24 cellular contexts compared by ENCODE assay signal in genomic region chr13:75400775-75401174, GRCh38.
A peak's percentile ranks its signal among the peaks of the same experiment; 100 is the strongest.
DNase-seq lines count a peak whose midpoint lies in the region; ATAC-seq lines count a peak whose summit lies in the region.
"Had no signal": no experiment of that assay in that cellular context is flagged by ENCODE, and none has a peak within 500 bp of the region (broad histone marks: within the 10 kb centered on the region; RNA-seq: fewer than 3 reads in every experiment).

No MANE protein-coding gene starts in this region.

- CTCF ChIA-PET in activated CD8-positive, alpha-beta T cell treated with anti-CD3 and anti-CD28 coated beads, Interleukin-2, amount 10 ng/mL, durations not matched to agents 7 days and 5 days (lab: Charles Lee): no interaction called here

- DNase-seq in right cardiac atrium: no peak
- no peak for DNase-seq in activated CD8-positive, alpha-beta T cell treated with anti-CD3 and anti-CD28 coated beads, Interleukin-2, amount 10 ng/mL, durations not matched to agents 7 days and 5 days
- no peak for DNase-seq in GM03348 (ENCODE audit: low spot score)
- DNase-seq in LoVo (ENCODE audit: low spot score): no peak
- DNase-seq in NCI-H1105 treated with DMSO at 0.1 percent for 48 hours (lab: John Stamatoyannopoulos, UW): no peak
- DNase-seq: activated CD8-positive, alpha-beta memory T cell treated with anti-CD3 and anti-CD28 coated beads, Interleukin-2, amount 10 ng/mL, durations not matched to agents 7 days and 5 days; activated effector memory CD4-positive, alpha-beta T cell treated with anti-CD3 and anti-CD28 coated beads, Interleukin-2, amount 50 U/mL, for 16 hours; amygdala; Calu3; KBM-7; mammary epithelial cell; NCI-H1092 treated with DMSO at 0.1 percent for 48 hours; NCI-H2171; NCI-H82; retina; stimulated activated CD4-positive, alpha-beta T cell treated with anti-CD3 and anti-CD28 coated beads, Interleukin-2, amount 100 ng/mL, for 24 hours; SW 1271 had no signal

- no peaks in the 10 kb centered on the region for H3K9me3 Mint-ChIP-seq in activated CD8-positive, alpha-beta T cell treated with anti-CD3 and anti-CD28 coated beads, Interleukin-2, amount 10 ng/mL, durations not matched to agents 7 days and 5 days (ENCODE audit: insufficient read depth)

- no peaks in the 10 kb centered on the region for H3K4me1 Mint-ChIP-seq in activated CD8-positive, alpha-beta T cell treated with anti-CD3 and anti-CD28 coated beads, Interleukin-2, amount 10 ng/mL, durations not matched to agents 7 days and 5 days (ENCODE audit: low read depth)
- H3K4me1 Mint-ChIP-seq: activated CD8-positive, alpha-beta memory T cell treated with anti-CD3 and anti-CD28 coated beads, Interleukin-2, amount 10 ng/mL, durations not matched to agents 7 days and 5 days had no signal

- H3K4me3 ChIP-seq in right cardiac atrium (ENCODE audit: low read length): no peak overlapping the region
- H3K4me3 ChIP-seq: thoracic aorta had no signal

- intact Hi-C loops in right cardiac atrium (cut with DNase I): no loop called here

- no peak overlapping the region for H3K4me3 Mint-ChIP-seq in activated CD8-positive, alpha-beta T cell treated with anti-CD3 and anti-CD28 coated beads, Interleukin-2, amount 10 ng/mL, durations not matched to agents 7 days and 5 days
- H3K4me3 Mint-ChIP-seq: activated CD8-positive, alpha-beta memory T cell treated with anti-CD3 and anti-CD28 coated beads, Interleukin-2, amount 10 ng/mL, durations not matched to agents 7 days and 5 days; neural crest cell; WTC11 had no signal

- peaks cover 4% of the 10 kb centered on the region for H3K4me1 ChIP-seq in right cardiac atrium (ENCODE audit: control insufficient read depth, insufficient read depth, low read length)

- no peak overlapping the region for H3K27ac Mint-ChIP-seq in activated CD8-positive, alpha-beta T cell treated with anti-CD3 and anti-CD28 coated beads, Interleukin-2, amount 10 ng/mL, durations not matched to agents 7 days and 5 days
- H3K27ac Mint-ChIP-seq: activated CD8-positive, alpha-beta memory T cell treated with anti-CD3 and anti-CD28 coated beads, Interleukin-2, amount 10 ng/mL, durations not matched to agents 7 days and 5 days; WTC11 had no signal

- 79% methylated on average over 1 of the region's 1 CpG for WGBS in right cardiac atrium

- H3K27me3 ChIP-seq in right cardiac atrium (ENCODE audit: control insufficient read depth, insufficient read depth): no peaks in the 10 kb centered on the region

- H3K36me3 Mint-ChIP-seq in activated CD8-positive, alpha-beta T cell treated with anti-CD3 and anti-CD28 coated beads, Interleukin-2, amount 10 ng/mL, durations not matched to agents 7 days and 5 days (ENCODE audit: low read depth): no peaks in the 10 kb centered on the region

- H3K27ac ChIP-seq in right cardiac atrium (ENCODE audit: low read length): peak overlapping the region; percentile 74
- H3K27ac ChIP-seq: HL-60, thoracic aorta had no signal

- peaks cover 9% of the 10 kb centered on the region for H3K27me3 Mint-ChIP-seq in activated CD8-positive, alpha-beta T cell treated with anti-CD3 and anti-CD28 coated beads, Interleukin-2, amount 10 ng/mL, durations not matched to agents 7 days and 5 days (ENCODE audit: low read depth)

- ATAC-seq in GM18517 (IDR thresholded peaks at IDR 0.05; ENCODE audit: unreplicated experiment) (peak; percentile 60), GM19452 (IDR thresholded peaks at IDR 0.05; ENCODE audit: unreplicated experiment) (peak; percentile 52), HG02840 (IDR thresholded peaks at IDR 0.05; ENCODE audit: low FRiP score, unreplicated experiment) (peak; percentile 77), right cardiac atrium (peak in 1 of 2 donors; percentile 14)
- no peak for ATAC-seq in activated CD8-positive, alpha-beta T cell treated with anti-CD3 and anti-CD28 coated beads, Interleukin-2, amount 10 ng/mL, durations not matched to agents 7 days and 5 days
- ATAC-seq: activated CD8-positive, alpha-beta memory T cell treated with anti-CD3 and anti-CD28 coated beads, Interleukin-2, amount 10 ng/mL, durations not matched to agents 7 days and 5 days; WTC11 had no signal

- no peaks in the 10 kb centered on the region for H3K9me3 ChIP-seq in right cardiac atrium (ENCODE audit: control insufficient read depth, low read length)
- H3K9me3 ChIP-seq: thoracic aorta had no signal

- POLR2A ChIA-PET in activated CD8-positive, alpha-beta T cell treated with anti-CD3 and anti-CD28 coated beads, Interleukin-2, amount 10 ng/mL, durations not matched to agents 7 days and 5 days (lab: Charles Lee): no interaction called here
